ENCODE assay signal across 8 cellular contexts in genomic region chr5:181221792-181222629, GRCh38. TPM values are rescaled to one million over a fixed set of nuclear protein-coding genes. Genes with fewer than 3 reads are reported as not detected.
A peak's percentile ranks its signal among the peaks of the same experiment; 100 is the strongest.
DNase-seq lines count a peak whose midpoint lies in the region; ATAC-seq and TF ChIP-seq lines count a peak whose summit lies in the region.

No MANE protein-coding gene starts in this region.

- POLR2A ChIA-PET in IMR-90 (lab: Charles Lee; ENCODE audit: unreplicated experiment) = no interaction called here

- H3K9me3 Mint-ChIP-seq in neural crest cell = peaks cover 9% of the 10 kb centered on the region

- H3K9me1 ChIP-seq in IMR-90 (ENCODE audit: insufficient read depth, low read length) = peaks cover 17% of the 10 kb centered on the region

- H2BK20ac ChIP-seq in IMR-90 (ENCODE audit: low read depth, low read length) = no peak overlapping the region

- no peak overlapping the region for H2AK5ac ChIP-seq in IMR-90 (ENCODE audit: low read depth, low read length)

- H3K36me3 ChIP-seq in BLaER1 (peaks cover 6% of the 10 kb centered on the region), IMR-90 (ENCODE audit: control insufficient read depth, insufficient read depth, low read length) (peaks cover 1% of the 10 kb centered on the region; the same call in 1 of the 2 replicates), subcutaneous abdominal adipose tissue (ENCODE audit: control insufficient read depth in 5 of 5, insufficient read depth in 5 of 5, low read length in 5 of 5) (peaks cover 0 to 2% (median 0%) of the 10 kb centered on the region in 5 donors)

- H2BK5ac ChIP-seq in IMR-90 (ENCODE audit: low read depth, low read length, poor library complexity, severe bottlenecking) = peak overlapping the region; percentile 82

- in situ Hi-C loops in IMR-90 (cut with MboI; ENCODE audit: low sequenced_read_pairs) = no loop called here

- peaks cover 13% of the 10 kb centered on the region for H3K36me3 Mint-ChIP-seq in neural crest cell (ENCODE audit: low read depth)

- H3K79me1 ChIP-seq in IMR-90 (ENCODE audit: low read depth in 1 of 2, low read length in 2 of 2) = peaks cover 13 to 28% of the 10 kb centered on the region in 2 experiments

- H2BK15ac ChIP-seq in IMR-90 (ENCODE audit: low read depth, low read length) = no peak overlapping the region

- TF ChIP-seq CTCF in IMR-90 (conservative IDR thresholded peaks at IDR 0.05; ENCODE audit: low read depth, low read length) = no peak
- TF ChIP-seq CTCF in neural crest cell (conservative IDR thresholded peaks at IDR 0.05) = no peak

- peak overlapping the region; percentile 96 for H3K27ac Mint-ChIP-seq in neural crest cell (ENCODE audit: unreplicated experiment)

- TF ChIP-seq POLR2A in IMR-90 (IDR thresholded peaks at IDR 0.05; ENCODE audit: low read depth, low read length) = peak; percentile 74

- H3K56ac ChIP-seq in IMR-90 (ENCODE audit: extremely low read depth, insufficient read depth, low read length) = peak overlapping the region; percentile 93

- H4K5ac ChIP-seq in IMR-90 (ENCODE audit: low read depth, low read length) = peak overlapping the region; percentile 46

- H3K9me3 ChIP-seq in BLaER1 (no peaks in the 10 kb centered on the region), IMR-90 (ENCODE audit: control insufficient read depth, insufficient read depth, low read length) (no peaks in the 10 kb centered on the region), subcutaneous abdominal adipose tissue (ENCODE audit: control insufficient read depth in 5 of 5, low read length in 5 of 5) (no peaks in the 10 kb centered on the region)

- peak overlapping the region; percentile 21; the same call in 1 of the 2 replicates for H3K23ac ChIP-seq in IMR-90 (ENCODE audit: low read depth, low read length)

- H4K91ac ChIP-seq in IMR-90 (ENCODE audit: insufficient read depth, low read depth, low read length) = peak overlapping the region; percentile 53; the same call in 1 of the 2 replicates

- H4K20me1 ChIP-seq in BLaER1 = no peaks in the 10 kb centered on the region
- H4K20me1 ChIP-seq in IMR-90 (ENCODE audit: insufficient read depth, low read length) = peaks cover 15% of the 10 kb centered on the region

- peak overlapping the region; percentile 66 for H2AK9ac ChIP-seq in IMR-90 (replicated peaks; ENCODE audit: low read depth, low read length, poor library complexity)

- WGBS in IMR-90 (ENCODE audit: extremely low coverage in 2 of 2, insufficient read length in 1 of 2), 2 experiments = 6% methylated on average over 30 of the region's 50 CpGs; no CpG with 5 or more reads in 1 of the 2 experiments

- H2BK120ac ChIP-seq in IMR-90 (ENCODE audit: low read depth, low read length) = peak overlapping the region; percentile 48; the same call in 1 of the 2 replicates

- H3K4me2 ChIP-seq in BLaER1 = peak overlapping the region; percentile 83
- peak overlapping the region; percentile 70 for H3K4me2 ChIP-seq in IMR-90 (ENCODE audit: low read depth, low read length)

- peak overlapping the region; percentile 94 for H3K9ac ChIP-seq in BLaER1
- H3K9ac ChIP-seq in IMR-90 (ENCODE audit: low read depth, low read length) = peak overlapping the region; percentile 64
- H3K9ac ChIP-seq in subcutaneous abdominal adipose tissue (ENCODE audit: low read length in 5 of 5) = peak overlapping the region in 4 of 5 donors; percentile 53 to 92 (median 82)

- H3K4me1 Mint-ChIP-seq in neural crest cell = peaks cover 56% of the 10 kb centered on the region

- no peak for TF ChIP-seq RAD21 in IMR-90 (IDR thresholded peaks at IDR 0.05; ENCODE audit: low read length)

- peak overlapping the region; percentile 86 for H3K4ac ChIP-seq in IMR-90 (ENCODE audit: low read depth, low read length)

- CTCF ChIA-PET in IMR-90 (lab: Yijun Ruan, JAX) = interaction anchor here (1.0 to 1.1 kb wide), 2 partner anchors 15 to 33 kb away, joined by 3 read pairs; no protein-coding TSS in a partner anchor

- H3K27me3 ChIP-seq in BLaER1 = peaks cover 11% of the 10 kb centered on the region; the same call in 1 of the 2 replicates
- no peaks in the 10 kb centered on the region for H3K27me3 ChIP-seq in IMR-90 (ENCODE audit: control insufficient read depth, insufficient read depth, low read length)
- no peaks in the 10 kb centered on the region for H3K27me3 ChIP-seq in subcutaneous abdominal adipose tissue (ENCODE audit: control insufficient read depth in 5 of 5, insufficient read depth in 4 of 5, low read length in 5 of 5)

- peak; percentile 30 for ATAC-seq in GM21390 (IDR thresholded peaks at IDR 0.05; ENCODE audit: unreplicated experiment)
- ATAC-seq in IMR-90 (ENCODE audit: low read depth) = peak; percentile 55
- ATAC-seq in HG03108 (IDR thresholded peaks at IDR 0.05; ENCODE audit: unreplicated experiment) = no peak

- H3K4me3 Mint-ChIP-seq in neural crest cell = peak overlapping the region; percentile 95

- no peak overlapping the region for H3K18ac ChIP-seq in IMR-90 (ENCODE audit: low read depth, low read length)

- H3K4me1 ChIP-seq in BLaER1 (peaks cover 57% of the 10 kb centered on the region), IMR-90 (ENCODE audit: control insufficient read depth, insufficient read depth, low read length) (peaks cover 6% of the 10 kb centered on the region), subcutaneous abdominal adipose tissue (ENCODE audit: control insufficient read depth in 5 of 5, insufficient read depth in 5 of 5, low read length in 5 of 5) (peaks cover 12 to 50% (median 36%) of the 10 kb centered on the region in 5 donors)

- intact Hi-C loops in IMR-90 (cut with micrococcal nuclease) = loop anchor here (1.0 to 2.0 kb wide), 2 partner anchors 15 to 61 kb away; no protein-coding TSS in a partner anchor

- peaks cover 58% of the 10 kb centered on the region for H3K27me3 Mint-ChIP-seq in neural crest cell (ENCODE audit: low read depth)

- peak; percentile 98 for DNase-seq in IMR-90
- peak; percentile 97 for DNase-seq in activated T-cell treated with anti-CD3 and anti-CD28 coated beads for 1 hour (ENCODE audit: low read depth)
- DNase-seq in fibroblast of peridontal ligament (ENCODE audit: extremely low read depth) = peak; percentile 93
- peak; percentile 98 for DNase-seq in neural crest cell (ENCODE audit: low read depth, low spot score)

- H3K4me3 ChIP-seq in BLaER1 (peak overlapping the region; percentile 79), IMR-90 (ENCODE audit: insufficient read depth, low read depth, low read length) (peak overlapping the region; percentile 82), subcutaneous abdominal adipose tissue (ENCODE audit: low read depth in 1 of 5, low read length in 5 of 5) (peak overlapping the region; percentile 64 to 86 (median 86))

- H2AFZ ChIP-seq in IMR-90 (replicated peaks; ENCODE audit: low read length, poor library complexity) = peak overlapping the region; percentile 93

- BruUV-seq in IMR-90 (replicated peaks; lab: Mats Ljungman, UMichigan) = no TSS peak

- H3K14ac ChIP-seq in IMR-90 (replicated peaks; ENCODE audit: low read depth, low read length) = peak overlapping the region; percentile 86

- dilution Hi-C loops in IMR-90 (cut with HindIII; ENCODE audit: low sequenced_read_pairs, unreplicated experiment) = no loop called here

- peak overlapping the region; percentile 98 for H3K27ac ChIP-seq in BLaER1
- H3K27ac ChIP-seq in IMR-90 (ENCODE audit: insufficient read depth, low read length) = peak overlapping the region; percentile 73
- H3K27ac ChIP-seq in subcutaneous abdominal adipose tissue (ENCODE audit: low read depth, low read length) = peak overlapping the region; percentile 92

- H4K8ac ChIP-seq in IMR-90 (ENCODE audit: low read depth in 2 of 2, low read length in 2 of 2) = peak overlapping the region; percentile 65 to 82; a peak in 3 of 4 replicates

TF ChIP-seq in IMR-90, 13 proteins besides CTCF, POLR2A, EP300 and RAD21:
- TF ChIP-seq MAFK (IDR thresholded peaks at IDR 0.05; ENCODE audit: low read depth, low read length) = no peak
- TF ChIP-seq RCOR1 (IDR thresholded peaks at IDR 0.05; ENCODE audit: insufficient replicate concordance, low read length) = peak; percentile 13
- TF ChIP-seq MAZ (IDR thresholded peaks at IDR 0.05; ENCODE audit: borderline replicate concordance, low read depth, low read length) = peak; percentile 39; the same call in 1 of the 2 replicates
- TF ChIP-seq FOS (IDR thresholded peaks at IDR 0.05; ENCODE audit: low read depth, low read length) = peak; percentile 85
- TF ChIP-seq BHLHE40 (IDR thresholded peaks at IDR 0.05; ENCODE audit: low read depth, low read length) = peak; percentile 77
- no peak for TF ChIP-seq CEBPB (IDR thresholded peaks at IDR 0.05; ENCODE audit: low read depth, low read length)

RNA-seq across cellular contexts. Expression of gene TRIM41, which starts 1.1 kb away (rescaled TPM):
- total RNA-seq in IMR-90 (2012; rRNA removed) (5.9 and 6.9 TPM in 2 replicates), neural crest cell (34.5 and 39.1 TPM in 2 replicates)
- 15.7 and 16.9 TPM in 2 replicates for polyA plus RNA-seq in IMR-90 (2012; rRNA removed)
- polyA plus RNA-seq in IMR-90 (2012; cell fraction: cytosol; rRNA removed) = 9.6 and 12.6 TPM in 2 replicates
- 63.1 and 67.0 TPM in 2 replicates for polyA plus RNA-seq in IMR-90 (2012; cell fraction: nucleus; rRNA removed; ENCODE audit: low replicate concordance)

RNA-seq across cellular contexts. Expression of gene TRIM7, which starts 17.0 kb away (rescaled TPM):
- 0.54 and 0.83 TPM in 2 replicates for total RNA-seq in IMR-90 (2012; rRNA removed)
- 1.0 and 1.3 TPM in 2 replicates for polyA plus RNA-seq in IMR-90 (2012; rRNA removed)
- 1.6 and 1.8 TPM in 2 replicates for polyA plus RNA-seq in IMR-90 (2012; cell fraction: cytosol; rRNA removed)
- polyA plus RNA-seq in IMR-90 (2012; cell fraction: nucleus; rRNA removed; ENCODE audit: low replicate concordance) = 0.76 and 1.6 TPM in 2 replicates
- total RNA-seq in neural crest cell = not detected in 2 replicates

RNA-seq across cellular contexts. Expression of gene RACK1, which starts 21.7 kb away (rescaled TPM):
- total RNA-seq in IMR-90 (2012; rRNA removed) (5,432 and 9,350 TPM in 2 replicates), neural crest cell (2,359 and 2,449 TPM in 2 replicates)
- 4,263 and 4,589 TPM in 2 replicates for polyA plus RNA-seq in IMR-90 (2012; rRNA removed)
- polyA plus RNA-seq in IMR-90 (2012; cell fraction: cytosol; rRNA removed) = 5,168 and 5,845 TPM in 2 replicates
- polyA plus RNA-seq in IMR-90 (2012; cell fraction: nucleus; rRNA removed; ENCODE audit: low replicate concordance) = 1,327 and 2,272 TPM in 2 replicates

RNA-seq across cellular contexts. Expression of gene TRIM52, which starts 38.9 kb away (rescaled TPM):
- total RNA-seq in IMR-90 (2012; rRNA removed) (2.3 and 3.9 TPM in 2 replicates), neural crest cell (9.0 TPM in 2 replicates)
- 6.1 and 6.9 TPM in 2 replicates for polyA plus RNA-seq in IMR-90 (2012; rRNA removed)
- polyA plus RNA-seq in IMR-90 (2012; cell fraction: cytosol; rRNA removed) = 1.4 and 1.9 TPM in 2 replicates
- polyA plus RNA-seq in IMR-90 (2012; cell fraction: nucleus; rRNA removed; ENCODE audit: low replicate concordance) = 11.0 and 27.8 TPM in 2 replicates
